In genomic region chr16:27253526-27253930, GRCh38 we compare ENCODE assay signal across 8 cellular contexts. TPM values are rescaled to one million over a fixed set of nuclear protein-coding genes. Genes with fewer than 3 reads are reported as not detected.
A peak's percentile ranks its signal among the peaks of the same experiment; 100 is the strongest.
DNase-seq lines count a peak whose midpoint lies in the region; ATAC-seq and TF ChIP-seq lines count a peak whose summit lies in the region.
"Had no signal": no experiment of that assay in that cellular context is flagged by ENCODE, and none has a peak within 500 bp of the region (broad histone marks: within the 10 kb centered on the region; RNA-seq: fewer than 3 reads in every experiment).

No MANE protein-coding gene starts in this region.

- TF ChIP-seq POLR2A in gastroesophageal sphincter (IDR thresholded peaks at IDR 0.05) = no peak

- TF ChIP-seq EP300 in gastroesophageal sphincter (IDR thresholded peaks at IDR 0.05) = no peak

- DNase-seq in HS-5 (ENCODE audit: low read depth) (peak; percentile 76), islet precursor cell (no peak)
- DNase-seq in activated CD8-positive, alpha-beta T cell treated with anti-CD3 and anti-CD28 coated beads for 36 hours = peak; percentile 44
- DNase-seq in effector CD4-positive, alpha-beta T cell = no peak
- DNase-seq: retina had no signal

- CTCF ChIA-PET in activated CD8-positive, alpha-beta T cell treated with anti-CD3 and anti-CD28 coated beads for 36 hours (lab: Charles Lee) = interaction anchor here (1.1 to 6.0 kb wide), 8 partner anchors 12 to 74 kb away, joined by 3 to 29 read pairs (median 4); no protein-coding TSS in a partner anchor

- peaks cover 0 to 17% of the 10 kb centered on the region in 2 donors for H3K36me3 ChIP-seq in gastroesophageal sphincter

- H3K4me3 Mint-ChIP-seq in activated CD8-positive, alpha-beta T cell treated with anti-CD3 and anti-CD28 coated beads for 36 hours = peak overlapping the region; percentile 50
- peak overlapping the region; percentile 75 for H3K4me3 Mint-ChIP-seq in stimulated activated naive CD8-positive, alpha-beta T cell treated with anti-CD3 and anti-CD28 coated beads, Interleukin-15, Interleukin-2, amounts not matched to agents 100 ng/mL and 50 ng/mL, for 24 hours

- peaks cover 66% of the 10 kb centered on the region for H3K36me3 Mint-ChIP-seq in activated CD8-positive, alpha-beta T cell treated with anti-CD3 and anti-CD28 coated beads for 36 hours (ENCODE audit: low read depth)
- peaks cover 73% of the 10 kb centered on the region for H3K36me3 Mint-ChIP-seq in stimulated activated naive CD8-positive, alpha-beta T cell treated with anti-CD3 and anti-CD28 coated beads, Interleukin-15, Interleukin-2, amounts not matched to agents 100 ng/mL and 50 ng/mL, for 24 hours (ENCODE audit: low read depth)

- TF ChIP-seq CTCF in activated CD8-positive, alpha-beta T cell treated with anti-CD3 and anti-CD28 coated beads for 36 hours (IDR thresholded peaks at IDR 0.05) = no peak
- no peak for TF ChIP-seq CTCF in gastroesophageal sphincter (IDR thresholded peaks at IDR 0.05)

- H3K27me3 Mint-ChIP-seq in activated CD8-positive, alpha-beta T cell treated with anti-CD3 and anti-CD28 coated beads for 36 hours = no peaks in the 10 kb centered on the region
- no peaks in the 10 kb centered on the region for H3K27me3 Mint-ChIP-seq in stimulated activated naive CD8-positive, alpha-beta T cell treated with anti-CD3 and anti-CD28 coated beads, Interleukin-15, Interleukin-2, amounts not matched to agents 100 ng/mL and 50 ng/mL, for 24 hours

- WGBS in gastroesophageal sphincter (ENCODE audit: low coverage in 1 of 2), 2 donors = 40 to 47% methylated on average over 2 to 6 of the region's 6 CpGs

- H3K4me1 Mint-ChIP-seq in activated CD8-positive, alpha-beta T cell treated with anti-CD3 and anti-CD28 coated beads for 36 hours (ENCODE audit: low read depth) = peaks cover 86% of the 10 kb centered on the region
- peaks cover 95% of the 10 kb centered on the region for H3K4me1 Mint-ChIP-seq in stimulated activated naive CD8-positive, alpha-beta T cell treated with anti-CD3 and anti-CD28 coated beads, Interleukin-15, Interleukin-2, amounts not matched to agents 100 ng/mL and 50 ng/mL, for 24 hours (ENCODE audit: low read depth)

- H3K9me3 ChIP-seq in gastroesophageal sphincter = no peaks in the 10 kb centered on the region

- intact Hi-C loops in activated CD8-positive, alpha-beta T cell treated with anti-CD3 and anti-CD28 coated beads for 36 hours (cut with micrococcal nuclease) = loop anchor here (1.0 to 2.0 kb wide), 2 partner anchors 17 to 65 kb away; no protein-coding TSS in a partner anchor

- no peak overlapping the region for H3K4me3 ChIP-seq in gastroesophageal sphincter

- H3K27ac ChIP-seq in gastroesophageal sphincter = peak overlapping the region; percentile 48 to 86 (median 86)

- H3K9me3 Mint-ChIP-seq in activated CD8-positive, alpha-beta T cell treated with anti-CD3 and anti-CD28 coated beads for 36 hours = peaks cover 3% of the 10 kb centered on the region
- no peaks in the 10 kb centered on the region for H3K9me3 Mint-ChIP-seq in stimulated activated naive CD8-positive, alpha-beta T cell treated with anti-CD3 and anti-CD28 coated beads, Interleukin-15, Interleukin-2, amounts not matched to agents 100 ng/mL and 50 ng/mL, for 24 hours

- no peaks in the 10 kb centered on the region for H3K27me3 ChIP-seq in gastroesophageal sphincter

- H3K4me1 ChIP-seq in gastroesophageal sphincter = peaks cover 8 to 87% (median 26%) of the 10 kb centered on the region in 3 donors

- peak overlapping the region; percentile 96 for H3K27ac Mint-ChIP-seq in activated CD8-positive, alpha-beta T cell treated with anti-CD3 and anti-CD28 coated beads for 36 hours
- peak overlapping the region; percentile 98 for H3K27ac Mint-ChIP-seq in stimulated activated naive CD8-positive, alpha-beta T cell treated with anti-CD3 and anti-CD28 coated beads, Interleukin-15, Interleukin-2, amounts not matched to agents 100 ng/mL and 50 ng/mL, for 24 hours

- POLR2A ChIA-PET in activated CD8-positive, alpha-beta T cell treated with anti-CD3 and anti-CD28 coated beads for 36 hours (lab: Charles Lee) = interaction anchor here (0.7 to 13.8 kb wide), 9 partner anchors 10 to 154 kb away, joined by 3 to 126 read pairs (median 5); no protein-coding TSS in a partner anchor

- ATAC-seq in activated CD8-positive, alpha-beta T cell treated with anti-CD3 and anti-CD28 coated beads for 36 hours = peak; percentile 52
- peak; percentile 55 for ATAC-seq in gastroesophageal sphincter
- no peak for ATAC-seq in HG03039 (IDR thresholded peaks at IDR 0.05; ENCODE audit: unreplicated experiment)

RNA-seq across cellular contexts. Expression of gene NSMCE1, which starts 15.0 kb away (rescaled TPM):
- total RNA-seq in activated CD8-positive, alpha-beta T cell treated with anti-CD3 and anti-CD28 coated beads for 36 hours = 100 to 1,000 TPM; 150 to 156 TPM
- total RNA-seq in gastroesophageal sphincter = 10 to 100 TPM; 48.4 to 66.0 (median 63.3) TPM

RNA-seq across cellular contexts. Expression of gene KDM8, which starts 50.2 kb away (rescaled TPM):
- total RNA-seq in activated CD8-positive, alpha-beta T cell treated with anti-CD3 and anti-CD28 coated beads for 36 hours = 10 to 100 TPM; 10.9 to 12.7 TPM
- total RNA-seq in gastroesophageal sphincter = 10 to 100 TPM in 1 of 4 donors, 1 to 10 TPM in 3; 1.9 to 12.0 (median 4.0) TPM

Comparison
In these comparisons a context has a peak if more than half of its experiments do, and no peak if none do; other contexts are left out.
1. DNase-seq: peak in HS-5 (single experiment) and activated CD8-positive, alpha-beta T cell treated with anti-CD3 and anti-CD28 coated beads for 36 hours (single experiment); none in islet precursor cell (single experiment) and effector CD4-positive, alpha-beta T cell (single experiment).